Comparison of ENCODE assay signal across 8 cellular contexts in the genomic region with DNA sequence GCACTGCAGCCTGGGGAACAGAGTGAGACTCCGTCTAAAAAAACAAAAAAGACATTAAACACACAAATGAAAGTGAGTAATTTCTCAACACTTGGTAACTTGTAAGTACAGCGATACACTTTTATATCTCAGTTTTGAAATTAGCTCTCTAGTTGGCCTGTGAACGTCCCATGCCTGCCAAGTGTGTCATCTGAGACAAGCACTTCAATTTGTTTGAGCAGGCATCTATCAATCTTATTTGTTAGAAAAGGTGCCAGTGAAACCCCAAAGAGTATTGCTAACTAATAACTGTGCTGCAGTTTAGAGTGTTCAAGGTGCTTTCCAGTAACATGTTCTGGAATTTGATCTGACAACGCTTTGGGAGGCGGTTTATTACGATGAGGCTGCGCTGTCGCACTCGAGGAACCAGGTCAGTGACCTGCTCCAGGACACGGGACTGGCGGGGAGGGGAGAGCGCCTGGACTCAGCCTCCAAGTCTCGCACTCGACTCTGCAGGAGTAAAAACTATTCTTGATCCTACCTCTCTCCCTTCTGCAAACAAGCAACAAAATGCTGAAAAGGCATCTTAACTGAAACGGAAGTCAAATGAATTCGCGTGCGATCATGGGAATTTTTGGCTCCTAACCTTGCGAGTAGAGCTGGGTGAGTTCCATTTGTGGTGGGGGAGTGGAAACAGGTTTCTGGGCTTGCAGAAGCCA. TPM values are rescaled to one million over a fixed set of nuclear protein-coding genes. Genes with fewer than 3 reads are reported as not detected.
DNase-seq lines count a peak whose midpoint lies in the region; ATAC-seq and TF ChIP-seq lines count a peak whose summit lies in the region.

No MANE protein-coding gene starts in this region.

- peak; percentile 14 to 24 for ATAC-seq in activated T-cell treated with anti-CD3 and anti-CD28 coated beads, Interleukin-2, amount 50 U/mL, for 72 hours (replicated peaks in 1 of 2)
- ATAC-seq in HG02852 (IDR thresholded peaks at IDR 0.05; ENCODE audit: unreplicated experiment): no peak

- H3K79me2 ChIP-seq in osteoblast (ENCODE audit: insufficient read depth, low read length): peaks cover 39% of the 10 kb centered on the region

- peaks cover 3 to 7% of the 10 kb centered on the region in 2 donors for H3K36me3 Mint-ChIP-seq in activated T-cell treated with anti-CD3 and anti-CD28 coated beads, Interleukin-2, amount 50 U/mL, for 72 hours (ENCODE audit: insufficient read depth in 2 of 2)

- peak overlapping the region; percentile 95 for H3K4me3 ChIP-seq in osteoblast (ENCODE audit: insufficient read depth, low read length)

- TF ChIP-seq CTCF in osteoblast (IDR thresholded peaks at IDR 0.05; ENCODE audit: extremely low read depth, low read depth, low read length): no peak

- H3K9me3 Mint-ChIP-seq in activated T-cell treated with anti-CD3 and anti-CD28 coated beads, Interleukin-2, amount 50 U/mL, for 72 hours: no peaks in the 10 kb centered on the region

- H3K4me2 ChIP-seq in osteoblast (ENCODE audit: insufficient read depth, low read length): peak overlapping the region; percentile 92

- peaks cover 7% of the 10 kb centered on the region for H3K36me3 ChIP-seq in osteoblast (ENCODE audit: insufficient read depth, low read length)

- DNase-seq in EL: peak; percentile 60
- peak; percentile 13 for DNase-seq in LoVo (ENCODE audit: low spot score)
- DNase-seq in activated T-cell treated with anti-CD3 and anti-CD28 coated beads, Interleukin-2, amount 50 U/mL, for 72 hours: peak; percentile 26 to 34
- DNase-seq in globus pallidus (ENCODE audit: low spot score): peak; percentile 28
- DNase-seq in osteoblast (ENCODE audit: insufficient read length, low spot score, missing footprints): peak; percentile 82
- DNase-seq in central memory CD4-positive, alpha-beta T cell: no peak
- no peak for DNase-seq in NOMO-1 treated with DMSO at 0.1 percent for 48 hours (lab: John Stamatoyannopoulos, UW; ENCODE audit: unreplicated experiment)

- peak overlapping the region; percentile 73 for H3K27ac ChIP-seq in osteoblast (ENCODE audit: low read depth, low read length)

- H3K27me3 ChIP-seq in osteoblast (ENCODE audit: insufficient read depth, low read length): no peaks in the 10 kb centered on the region

- peaks cover 31% of the 10 kb centered on the region for H3K4me1 ChIP-seq in osteoblast (ENCODE audit: insufficient read depth, low read length)

- peak overlapping the region; percentile 92 for H3K27ac Mint-ChIP-seq in activated T-cell treated with anti-CD3 and anti-CD28 coated beads, Interleukin-2, amount 50 U/mL, for 72 hours

- no peaks in the 10 kb centered on the region for H3K9me3 ChIP-seq in osteoblast (ENCODE audit: low read depth, low read length)

- peak overlapping the region; percentile 99 for H2AFZ ChIP-seq in osteoblast (ENCODE audit: low read length)

- peaks cover 5% of the 10 kb centered on the region for H4K20me1 ChIP-seq in osteoblast (ENCODE audit: insufficient read depth, low read length)

- H3K27me3 Mint-ChIP-seq in activated T-cell treated with anti-CD3 and anti-CD28 coated beads, Interleukin-2, amount 50 U/mL, for 72 hours (ENCODE audit: low read depth): no peaks in the 10 kb centered on the region

- H3K4me3 Mint-ChIP-seq in activated T-cell treated with anti-CD3 and anti-CD28 coated beads, Interleukin-2, amount 50 U/mL, for 72 hours: peak overlapping the region; percentile 91 to 93

- peaks cover 41% of the 10 kb centered on the region for H3K4me1 Mint-ChIP-seq in activated T-cell treated with anti-CD3 and anti-CD28 coated beads, Interleukin-2, amount 50 U/mL, for 72 hours (ENCODE audit: low read depth)

RNA-seq across cellular contexts. Expression of a gene that starts 1.1 kb away (rescaled TPM):
- 10 to 100 TPM; 27.8 to 28.2 TPM for total RNA-seq in activated T-cell treated with anti-CD3 and anti-CD28 coated beads, Interleukin-2, amount 50 U/mL, for 72 hours
- total RNA-seq in osteoblast: 159 and 162 TPM in 2 replicates

Comparison
In these comparisons a context has a peak if more than half of its experiments do, and no peak if none do; other contexts are left out.
1. DNase-seq: peak in EL (single experiment), LoVo (single experiment), activated T-cell treated with anti-CD3 and anti-CD28 coated beads, Interleukin-2, amount 50 U/mL, for 72 hours (2 of 2), globus pallidus (single experiment) and osteoblast (single experiment); none in central memory CD4-positive, alpha-beta T cell (single experiment) and NOMO-1 treated with DMSO at 0.1 percent for 48 hours (single experiment).